In genomic region chr15:69318033-69318432, GRCh38 we compare ENCODE assay signal across 24 cellular contexts. TPM values are rescaled to one million over a fixed set of nuclear protein-coding genes. Genes with fewer than 3 reads are reported as not detected.
"Had no signal": no experiment of that assay in that cellular context is flagged by ENCODE, and none has a peak within 500 bp of the region (broad histone marks: within the 10 kb centered on the region; RNA-seq: fewer than 3 reads in every experiment).

No MANE protein-coding gene starts in this region.

- H3K4me3 ChIP-seq: gastrocnemius medialis, pancreas, right atrium auricular region, stomach, thyroid gland had no signal

- DNase-seq: activated CD4-positive, alpha-beta T cell treated with anti-CD3 and anti-CD28 coated beads for 36 hours; activated CD4-positive, CD25-positive, alpha-beta regulatory T cell; activated CD8-positive, alpha-beta memory T cell treated with anti-CD3 and anti-CD28 coated beads, Interleukin-2, amount 10 ng/mL, durations not matched to agents 7 days and 5 days; activated CD8-positive, alpha-beta T cell treated with anti-CD3 and anti-CD28 coated beads, Interleukin-2, amount 10 ng/mL, durations not matched to agents 7 days and 5 days; activated naive CD4-positive, alpha-beta T cell; activated T-cell treated with anti-CD3 and anti-CD28 coated beads, Interleukin-2, amount 50 U/mL, for 48 hours; effector CD8-positive, alpha-beta T cell; gastrocnemius medialis; hippocampal formation; nephron progenitor cell; nucleus accumbens; stimulated activated CD4-positive, alpha-beta T cell treated with anti-CD3 and anti-CD28 coated beads, Interleukin-15, amount 100 ng/mL, for 24 hours; stimulated activated CD4-positive, alpha-beta T cell treated with anti-CD3 and anti-CD28 coated beads, Interleukin-2, amount 100 ng/mL, for 24 hours; stimulated activated naive B cell treated with anti-CD40 and anti-IgM and Interleukin-4, amounts not matched to agents 10 μg/mL and 1 μg/mL and 100 μg/mL, for 72 hours; stomach; T-helper 1 cell; thyroid gland had no signal

- H3K4me1 ChIP-seq: gastrocnemius medialis, pancreas, right atrium auricular region, thyroid gland had no signal

- FAIRE-seq: colon, pancreas had no signal

- ATAC-seq: activated CD4-positive, alpha-beta T cell treated with anti-CD3 and anti-CD28 coated beads for 36 hours; activated CD8-positive, alpha-beta memory T cell treated with anti-CD3 and anti-CD28 coated beads, Interleukin-2, amount 10 ng/mL, durations not matched to agents 7 days and 5 days; activated CD8-positive, alpha-beta T cell treated with anti-CD3 and anti-CD28 coated beads, Interleukin-2, amount 10 ng/mL, durations not matched to agents 7 days and 5 days; activated naive CD4-positive, alpha-beta T cell treated with anti-CD3 and anti-CD28 coated beads, Interleukin-2, amount 50 U/mL, for 72 hours; gastrocnemius medialis; stimulated activated naive B cell treated with anti-CD40 and anti-IgM and Interleukin-4, amounts not matched to agents 10 μg/mL and 1 μg/mL and 100 μg/mL, for 72 hours had no signal

- H3K27me3 ChIP-seq: pancreas, right atrium auricular region, stomach, thyroid gland had no signal

- H3K36me3 Mint-ChIP-seq: activated CD8-positive, alpha-beta memory T cell treated with anti-CD3 and anti-CD28 coated beads, Interleukin-2, amount 10 ng/mL, durations not matched to agents 7 days and 5 days; activated naive CD4-positive, alpha-beta T cell treated with anti-CD3 and anti-CD28 coated beads, Interleukin-2, amount 50 U/mL, for 72 hours; memory B cell; stimulated activated naive B cell treated with anti-CD40 and anti-IgM and Interleukin-4, amounts not matched to agents 10 μg/mL and 1 μg/mL and 100 μg/mL, for 72 hours had no signal

- H3K9me3 Mint-ChIP-seq: activated naive CD4-positive, alpha-beta T cell treated with anti-CD3 and anti-CD28 coated beads, Interleukin-2, amount 50 U/mL, for 72 hours; memory B cell; nephron progenitor cell; stimulated activated naive B cell treated with anti-CD40 and anti-IgM and Interleukin-4, amounts not matched to agents 10 μg/mL and 1 μg/mL and 100 μg/mL, for 72 hours; T-helper 2 cell treated with Interferon-gamma antibody and Interleukin-4, amounts not matched to agents 5 μg/mL and 100 μg/mL, for 36 hours had no signal

- H3K36me3 ChIP-seq: gastrocnemius medialis, pancreas, right atrium auricular region, stomach, thyroid gland had no signal

- H3K27ac ChIP-seq: gastrocnemius medialis, right atrium auricular region, stomach, thyroid gland had no signal

- H3K4me3 Mint-ChIP-seq: activated CD4-positive, alpha-beta T cell treated with anti-CD3 and anti-CD28 coated beads for 36 hours; activated CD8-positive, alpha-beta memory T cell treated with anti-CD3 and anti-CD28 coated beads, Interleukin-2, amount 10 ng/mL, durations not matched to agents 7 days and 5 days; activated CD8-positive, alpha-beta T cell treated with anti-CD3 and anti-CD28 coated beads, Interleukin-2, amount 10 ng/mL, durations not matched to agents 7 days and 5 days; memory B cell; nephron progenitor cell; stimulated activated naive B cell treated with anti-CD40 and anti-IgM and Interleukin-4, amounts not matched to agents 10 μg/mL and 1 μg/mL and 100 μg/mL, for 72 hours; T-helper 2 cell treated with Interferon-gamma antibody and Interleukin-4, amounts not matched to agents 5 μg/mL and 100 μg/mL, for 36 hours had no signal

- H3K27ac Mint-ChIP-seq: activated CD4-positive, alpha-beta T cell treated with anti-CD3 and anti-CD28 coated beads for 36 hours; activated CD8-positive, alpha-beta memory T cell treated with anti-CD3 and anti-CD28 coated beads, Interleukin-2, amount 10 ng/mL, durations not matched to agents 7 days and 5 days; activated CD8-positive, alpha-beta T cell treated with anti-CD3 and anti-CD28 coated beads, Interleukin-2, amount 10 ng/mL, durations not matched to agents 7 days and 5 days; activated naive CD4-positive, alpha-beta T cell treated with anti-CD3 and anti-CD28 coated beads, Interleukin-2, amount 50 U/mL, for 72 hours; memory B cell; stimulated activated naive B cell treated with anti-CD40 and anti-IgM and Interleukin-4, amounts not matched to agents 10 μg/mL and 1 μg/mL and 100 μg/mL, for 72 hours; T-helper 2 cell treated with Interferon-gamma antibody and Interleukin-4, amounts not matched to agents 5 μg/mL and 100 μg/mL, for 36 hours had no signal

- H3K9me3 ChIP-seq: gastrocnemius medialis, pancreas, right atrium auricular region, stomach, thyroid gland had no signal

RNA-seq across cellular contexts. Expression of gene PAQR5, which starts 19.3 kb away (rescaled TPM):
- total RNA-seq: activated CD8-positive, alpha-beta memory T cell treated with anti-CD3 and anti-CD28 coated beads, Interleukin-2, amount 10 ng/mL, durations not matched to agents 7 days and 5 days; activated CD8-positive, alpha-beta T cell treated with anti-CD3 and anti-CD28 coated beads, Interleukin-2, amount 10 ng/mL, durations not matched to agents 7 days and 5 days; dermis microvascular lymphatic vessel endothelial cell had no signal
